Comparison of ENCODE assay signal across 1 cellular context in the genomic region with DNA sequence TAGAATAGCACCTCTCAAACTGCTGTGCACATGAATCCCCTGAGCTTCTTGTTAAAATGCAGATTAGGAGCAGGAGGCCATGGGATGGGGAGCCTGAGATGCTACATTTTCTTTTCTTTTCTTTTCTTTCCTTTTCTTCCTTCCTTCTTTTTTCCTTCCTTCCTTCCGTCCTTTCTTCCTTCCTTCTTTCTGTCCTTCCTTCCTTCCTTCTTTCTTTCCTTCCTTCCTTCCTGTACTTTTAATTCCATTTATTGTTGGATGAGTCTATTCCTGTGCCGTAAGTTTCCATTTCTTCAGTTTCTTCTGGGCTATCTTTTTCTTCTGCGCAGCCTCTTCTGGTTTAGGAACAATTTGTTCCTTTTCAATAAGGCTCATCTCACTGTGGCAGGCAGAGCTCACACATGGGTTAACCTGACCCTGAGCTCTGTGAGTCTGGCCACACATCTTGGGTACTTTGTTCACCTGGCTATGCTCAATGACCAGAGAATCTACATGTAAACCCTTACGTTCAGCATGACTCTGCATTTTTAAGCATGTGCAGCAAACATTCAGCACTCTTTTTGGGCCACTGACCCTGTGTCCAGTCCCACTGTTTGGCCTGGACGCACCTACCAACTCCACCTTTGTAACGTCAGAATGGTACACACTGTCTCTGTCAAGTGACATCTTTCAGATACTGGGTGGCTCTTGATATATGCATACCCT.
TF ChIP-seq lines count a peak whose summit lies in the region.

No MANE protein-coding gene starts in this region.

TF ChIP-seq in GM23338, 12 proteins besides CTCF, POLR2A, EP300 and RAD21 (continued from another document):
- TF ChIP-seq, protein P1, sequence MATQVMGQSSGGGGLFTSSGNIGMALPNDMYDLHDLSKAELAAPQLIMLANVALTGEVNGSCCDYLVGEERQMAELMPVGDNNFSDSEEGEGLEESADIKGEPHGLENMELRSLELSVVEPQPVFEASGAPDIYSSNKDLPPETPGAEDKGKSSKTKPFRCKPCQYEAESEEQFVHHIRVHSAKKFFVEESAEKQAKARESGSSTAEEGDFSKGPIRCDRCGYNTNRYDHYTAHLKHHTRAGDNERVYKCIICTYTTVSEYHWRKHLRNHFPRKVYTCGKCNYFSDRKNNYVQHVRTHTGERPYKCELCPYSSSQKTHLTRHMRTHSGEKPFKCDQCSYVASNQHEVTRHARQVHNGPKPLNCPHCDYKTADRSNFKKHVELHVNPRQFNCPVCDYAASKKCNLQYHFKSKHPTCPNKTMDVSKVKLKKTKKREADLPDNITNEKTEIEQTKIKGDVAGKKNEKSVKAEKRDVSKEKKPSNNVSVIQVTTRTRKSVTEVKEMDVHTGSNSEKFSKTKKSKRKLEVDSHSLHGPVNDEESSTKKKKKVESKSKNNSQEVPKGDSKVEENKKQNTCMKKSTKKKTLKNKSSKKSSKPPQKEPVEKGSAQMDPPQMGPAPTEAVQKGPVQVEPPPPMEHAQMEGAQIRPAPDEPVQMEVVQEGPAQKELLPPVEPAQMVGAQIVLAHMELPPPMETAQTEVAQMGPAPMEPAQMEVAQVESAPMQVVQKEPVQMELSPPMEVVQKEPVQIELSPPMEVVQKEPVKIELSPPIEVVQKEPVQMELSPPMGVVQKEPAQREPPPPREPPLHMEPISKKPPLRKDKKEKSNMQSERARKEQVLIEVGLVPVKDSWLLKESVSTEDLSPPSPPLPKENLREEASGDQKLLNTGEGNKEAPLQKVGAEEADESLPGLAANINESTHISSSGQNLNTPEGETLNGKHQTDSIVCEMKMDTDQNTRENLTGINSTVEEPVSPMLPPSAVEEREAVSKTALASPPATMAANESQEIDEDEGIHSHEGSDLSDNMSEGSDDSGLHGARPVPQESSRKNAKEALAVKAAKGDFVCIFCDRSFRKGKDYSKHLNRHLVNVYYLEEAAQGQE (IDR thresholded peaks at IDR 0.05; ENCODE audit: unreplicated experiment) = no peak
- no peak for TF ChIP-seq STAT1 (IDR thresholded peaks at IDR 0.05; ENCODE audit: unreplicated experiment)
- no peak for TF ChIP-seq ZNF114 (CRISPR knock-in tag; IDR thresholded peaks at IDR 0.05)
- TF ChIP-seq, protein P2, sequence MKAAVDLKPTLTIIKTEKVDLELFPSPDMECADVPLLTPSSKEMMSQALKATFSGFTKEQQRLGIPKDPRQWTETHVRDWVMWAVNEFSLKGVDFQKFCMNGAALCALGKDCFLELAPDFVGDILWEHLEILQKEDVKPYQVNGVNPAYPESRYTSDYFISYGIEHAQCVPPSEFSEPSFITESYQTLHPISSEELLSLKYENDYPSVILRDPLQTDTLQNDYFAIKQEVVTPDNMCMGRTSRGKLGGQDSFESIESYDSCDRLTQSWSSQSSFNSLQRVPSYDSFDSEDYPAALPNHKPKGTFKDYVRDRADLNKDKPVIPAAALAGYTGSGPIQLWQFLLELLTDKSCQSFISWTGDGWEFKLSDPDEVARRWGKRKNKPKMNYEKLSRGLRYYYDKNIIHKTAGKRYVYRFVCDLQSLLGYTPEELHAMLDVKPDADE (IDR thresholded peaks at IDR 0.05) = no peak
- no peak for TF ChIP-seq ZNF331 (CRISPR knock-in tag; IDR thresholded peaks at IDR 0.05; ENCODE audit: low read depth)
- no peak for TF ChIP-seq POLR2AphosphoS5 (IDR thresholded peaks at IDR 0.05; ENCODE audit: low read depth)
- TF ChIP-seq CREB1 (CRISPR knock-in tag; IDR thresholded peaks at IDR 0.05; ENCODE audit: low read depth) = no peak
- TF ChIP-seq, protein P3, sequence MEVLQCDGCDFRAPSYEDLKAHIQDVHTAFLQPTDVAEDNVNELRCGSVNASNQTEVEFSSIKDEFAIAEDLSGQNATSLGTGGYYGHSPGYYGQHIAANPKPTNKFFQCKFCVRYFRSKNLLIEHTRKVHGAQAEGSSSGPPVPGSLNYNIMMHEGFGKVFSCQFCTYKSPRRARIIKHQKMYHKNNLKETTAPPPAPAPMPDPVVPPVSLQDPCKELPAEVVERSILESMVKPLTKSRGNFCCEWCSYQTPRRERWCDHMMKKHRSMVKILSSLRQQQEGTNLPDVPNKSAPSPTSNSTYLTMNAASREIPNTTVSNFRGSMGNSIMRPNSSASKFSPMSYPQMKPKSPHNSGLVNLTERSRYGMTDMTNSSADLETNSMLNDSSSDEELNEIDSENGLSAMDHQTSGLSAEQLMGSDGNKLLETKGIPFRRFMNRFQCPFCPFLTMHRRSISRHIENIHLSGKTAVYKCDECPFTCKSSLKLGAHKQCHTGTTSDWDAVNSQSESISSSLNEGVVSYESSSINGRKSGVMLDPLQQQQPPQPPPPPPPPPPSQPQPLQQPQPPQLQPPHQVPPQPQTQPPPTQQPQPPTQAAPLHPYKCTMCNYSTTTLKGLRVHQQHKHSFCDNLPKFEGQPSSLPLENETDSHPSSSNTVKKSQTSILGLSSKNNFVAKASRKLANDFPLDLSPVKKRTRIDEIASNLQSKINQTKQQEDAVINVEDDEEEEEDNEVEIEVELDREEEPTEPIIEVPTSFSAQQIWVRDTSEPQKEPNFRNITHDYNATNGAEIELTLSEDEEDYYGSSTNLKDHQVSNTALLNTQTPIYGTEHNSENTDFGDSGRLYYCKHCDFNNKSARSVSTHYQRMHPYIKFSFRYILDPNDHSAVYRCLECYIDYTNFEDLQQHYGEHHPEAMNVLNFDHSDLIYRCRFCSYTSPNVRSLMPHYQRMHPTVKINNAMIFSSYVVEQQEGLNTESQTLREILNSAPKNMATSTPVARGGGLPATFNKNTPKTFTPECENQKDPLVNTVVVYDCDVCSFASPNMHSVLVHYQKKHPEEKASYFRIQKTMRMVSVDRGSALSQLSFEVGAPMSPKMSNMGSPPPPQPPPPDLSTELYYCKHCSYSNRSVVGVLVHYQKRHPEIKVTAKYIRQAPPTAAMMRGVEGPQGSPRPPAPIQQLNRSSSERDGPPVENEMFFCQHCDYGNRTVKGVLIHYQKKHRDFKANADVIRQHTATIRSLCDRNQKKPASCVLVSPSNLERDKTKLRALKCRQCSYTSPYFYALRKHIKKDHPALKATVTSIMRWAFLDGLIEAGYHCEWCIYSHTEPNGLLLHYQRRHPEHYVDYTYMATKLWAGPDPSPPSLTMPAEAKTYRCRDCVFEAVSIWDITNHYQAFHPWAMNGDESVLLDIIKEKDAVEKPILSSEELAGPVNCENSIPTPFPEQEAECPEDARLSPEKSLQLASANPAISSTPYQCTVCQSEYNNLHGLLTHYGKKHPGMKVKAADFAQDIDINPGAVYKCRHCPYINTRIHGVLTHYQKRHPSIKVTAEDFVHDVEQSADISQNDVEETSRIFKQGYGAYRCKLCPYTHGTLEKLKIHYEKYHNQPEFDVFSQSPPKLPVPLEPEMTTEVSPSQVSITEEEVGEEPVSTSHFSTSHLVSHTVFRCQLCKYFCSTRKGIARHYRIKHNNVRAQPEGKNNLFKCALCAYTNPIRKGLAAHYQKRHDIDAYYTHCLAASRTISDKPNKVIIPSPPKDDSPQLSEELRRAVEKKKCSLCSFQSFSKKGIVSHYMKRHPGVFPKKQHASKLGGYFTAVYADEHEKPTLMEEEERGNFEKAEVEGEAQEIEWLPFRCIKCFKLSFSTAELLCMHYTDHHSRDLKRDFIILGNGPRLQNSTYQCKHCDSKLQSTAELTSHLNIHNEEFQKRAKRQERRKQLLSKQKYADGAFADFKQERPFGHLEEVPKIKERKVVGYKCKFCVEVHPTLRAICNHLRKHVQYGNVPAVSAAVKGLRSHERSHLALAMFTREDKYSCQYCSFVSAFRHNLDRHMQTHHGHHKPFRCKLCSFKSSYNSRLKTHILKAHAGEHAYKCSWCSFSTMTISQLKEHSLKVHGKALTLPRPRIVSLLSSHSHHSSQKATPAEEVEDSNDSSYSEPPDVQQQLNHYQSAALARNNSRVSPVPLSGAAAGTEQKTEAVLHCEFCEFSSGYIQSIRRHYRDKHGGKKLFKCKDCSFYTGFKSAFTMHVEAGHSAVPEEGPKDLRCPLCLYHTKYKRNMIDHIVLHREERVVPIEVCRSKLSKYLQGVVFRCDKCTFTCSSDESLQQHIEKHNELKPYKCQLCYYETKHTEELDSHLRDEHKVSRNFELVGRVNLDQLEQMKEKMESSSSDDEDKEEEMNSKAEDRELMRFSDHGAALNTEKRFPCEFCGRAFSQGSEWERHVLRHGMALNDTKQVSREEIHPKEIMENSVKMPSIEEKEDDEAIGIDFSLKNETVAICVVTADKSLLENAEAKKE (CRISPR knock-in tag; IDR thresholded peaks at IDR 0.05) = no peak
- TF ChIP-seq NANOG (IDR thresholded peaks at IDR 0.05; ENCODE audit: borderline replicate concordance) = no peak
- TF ChIP-seq JUNB (IDR thresholded peaks at IDR 0.05; ENCODE audit: unreplicated experiment) = no peak
